In the genomic region with DNA sequence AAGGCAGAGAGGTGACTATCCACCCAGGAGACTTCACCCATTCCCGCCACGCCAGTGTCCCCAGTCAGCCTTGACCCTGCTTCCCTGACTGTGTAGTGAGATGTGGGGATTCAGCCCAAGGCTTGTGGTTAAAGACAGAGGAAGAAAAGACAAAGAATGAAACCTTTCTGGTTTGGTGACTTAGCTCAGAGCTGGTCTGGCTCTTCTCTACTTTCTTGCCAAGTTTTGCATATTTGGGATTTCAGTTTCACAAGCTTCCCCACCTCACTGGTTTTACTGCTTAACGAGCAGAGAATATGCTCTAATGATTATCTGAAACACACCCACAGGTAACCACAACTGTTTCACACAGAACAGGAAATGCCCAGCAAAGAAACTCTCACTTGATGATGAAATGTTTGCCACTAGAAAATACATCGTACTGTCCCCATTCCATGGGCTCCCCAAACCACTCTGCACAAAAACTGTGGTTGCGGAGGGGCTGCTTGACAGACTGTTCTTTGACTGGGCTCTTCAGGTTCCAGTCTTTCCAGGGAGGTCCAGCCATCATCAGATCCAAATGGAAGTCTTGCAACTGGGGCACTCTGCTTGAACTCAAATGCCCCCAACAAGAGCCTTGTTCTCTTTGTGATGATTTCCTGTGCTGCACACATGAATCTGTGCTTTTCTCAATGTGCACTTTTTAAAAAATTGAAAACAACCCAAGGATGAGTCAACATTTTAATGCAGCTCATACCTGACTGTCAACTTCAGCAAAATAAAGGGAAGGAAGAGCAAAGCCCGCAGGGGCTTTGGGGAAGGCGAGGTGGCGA, we compare ENCODE assay signal across 8 cellular contexts.
A peak's percentile ranks its signal among the peaks of the same experiment; 100 is the strongest.
DNase-seq lines count a peak whose midpoint lies in the region; ATAC-seq and TF ChIP-seq lines count a peak whose summit lies in the region.

No MANE protein-coding gene starts in this region.

- ATAC-seq in activated CD4-positive, alpha-beta T cell treated with anti-CD3 and anti-CD28 coated beads for 36 hours, result peak; percentile 87
- ATAC-seq in GM21717 (IDR thresholded peaks at IDR 0.05; ENCODE audit: unreplicated experiment), result peak; percentile 92

- peak; percentile 99 for TF ChIP-seq EP300 in Ishikawa (IDR thresholded peaks at IDR 0.05; ENCODE audit: borderline replicate concordance)

- no peak for TF ChIP-seq CTCF in uterus (IDR thresholded peaks at IDR 0.05)

- no peak overlapping the region for H3K4me3 Mint-ChIP-seq in activated CD4-positive, alpha-beta T cell treated with anti-CD3 and anti-CD28 coated beads for 36 hours

- peak; percentile 18 for DNase-seq in activated CD4-positive, alpha-beta T cell treated with anti-CD3 and anti-CD28 coated beads for 36 hours
- DNase-seq in activated CD4-positive, alpha-beta T cell treated with anti-CD3 and anti-CD28 coated beads, Interleukin-2, amount 50 U/mL, for 4 hours, result no peak
- DNase-seq in activated T-cell treated with anti-CD3 and anti-CD28 coated beads, Interleukin-2, amount 50 U/mL, for 48 hours, result peak; percentile 47 to 52
- DNase-seq in kidney tubule cell (ENCODE audit: low spot score) (peak; percentile 98), uterus (no peak), putamen (ENCODE audit: low spot score) (no peak)

- no peaks in the 10 kb centered on the region for H3K36me3 ChIP-seq in uterus

- intact Hi-C loops in activated CD4-positive, alpha-beta T cell treated with anti-CD3 and anti-CD28 coated beads for 36 hours (cut with DNase I, micrococcal nuclease), result no loop called here
- intact Hi-C loops in uterus (cut with DNase I; ENCODE audit: low total_unique reads), result no loop called here

- peak overlapping the region; percentile 91 to 99 for H3K27ac ChIP-seq in uterus

- H3K4me1 Mint-ChIP-seq in activated CD4-positive, alpha-beta T cell treated with anti-CD3 and anti-CD28 coated beads for 36 hours, result peaks cover 15% of the 10 kb centered on the region

- no peak for TF ChIP-seq POLR2A in uterus (IDR thresholded peaks at IDR 0.05)

- peak; percentile 38 for TF ChIP-seq RAD21 in Ishikawa (IDR thresholded peaks at IDR 0.05; ENCODE audit: low read depth)

- H3K27ac Mint-ChIP-seq in activated CD4-positive, alpha-beta T cell treated with anti-CD3 and anti-CD28 coated beads for 36 hours, result no peak overlapping the region

- H3K27me3 ChIP-seq in uterus, result no peaks in the 10 kb centered on the region

- peaks cover 27% of the 10 kb centered on the region for H3K27me3 Mint-ChIP-seq in activated CD4-positive, alpha-beta T cell treated with anti-CD3 and anti-CD28 coated beads for 36 hours

- no peaks in the 10 kb centered on the region for H3K9me3 Mint-ChIP-seq in activated CD4-positive, alpha-beta T cell treated with anti-CD3 and anti-CD28 coated beads for 36 hours (ENCODE audit: low read depth)

- H3K4me1 ChIP-seq in uterus, result peaks cover 24 to 34% of the 10 kb centered on the region in 2 donors

- POLR2A ChIA-PET in activated CD4-positive, alpha-beta T cell treated with anti-CD3 and anti-CD28 coated beads for 36 hours (lab: Charles Lee), result no interaction called here

- CTCF ChIA-PET in activated CD4-positive, alpha-beta T cell treated with anti-CD3 and anti-CD28 coated beads for 36 hours (lab: Charles Lee), result interaction anchor here (1.3 kb wide), 1 partner anchor 17 kb away, joined by 3 read pairs; no protein-coding TSS in a partner anchor

- no peak overlapping the region for H3K4me3 ChIP-seq in uterus

- no peaks in the 10 kb centered on the region for H3K9me3 ChIP-seq in uterus

- no peaks in the 10 kb centered on the region for H3K36me3 Mint-ChIP-seq in activated CD4-positive, alpha-beta T cell treated with anti-CD3 and anti-CD28 coated beads for 36 hours (ENCODE audit: low read depth)

TF ChIP-seq in Ishikawa, 13 proteins besides CTCF, POLR2A, EP300 and RAD21:
- TF ChIP-seq EGR1 (IDR thresholded peaks at IDR 0.05) (no peak; the same call in 1 of the 2 replicates), YY1 (IDR thresholded peaks at IDR 0.05; ENCODE audit: low read depth) (peak; percentile 83), NFIC (IDR thresholded peaks at IDR 0.05) (peak; percentile 100), FOXM1 (IDR thresholded peaks at IDR 0.05; ENCODE audit: borderline replicate concordance, low read depth) (peak; percentile 96), ZBTB7A (IDR thresholded peaks at IDR 0.05; ENCODE audit: low read depth) (0 out of 2 replicates have a peak, but pooled peaks have one; percentile 4), TEAD4 (IDR thresholded peaks at IDR 0.05) (peak; percentile 100), TAF1 (IDR thresholded peaks at IDR 0.05; ENCODE audit: low read depth) (0 out of 2 replicates have a peak, but pooled peaks have one; percentile 29), CREB1 (IDR thresholded peaks at IDR 0.05; ENCODE audit: low read depth) (peak; percentile 52; the same call in 1 of the 2 replicates), TCF12 (IDR thresholded peaks at IDR 0.05; ENCODE audit: low read depth) (peak; percentile 99), CEBPB (IDR thresholded peaks at IDR 0.05) (peak; percentile 96)
- TF ChIP-seq, protein P1, sequence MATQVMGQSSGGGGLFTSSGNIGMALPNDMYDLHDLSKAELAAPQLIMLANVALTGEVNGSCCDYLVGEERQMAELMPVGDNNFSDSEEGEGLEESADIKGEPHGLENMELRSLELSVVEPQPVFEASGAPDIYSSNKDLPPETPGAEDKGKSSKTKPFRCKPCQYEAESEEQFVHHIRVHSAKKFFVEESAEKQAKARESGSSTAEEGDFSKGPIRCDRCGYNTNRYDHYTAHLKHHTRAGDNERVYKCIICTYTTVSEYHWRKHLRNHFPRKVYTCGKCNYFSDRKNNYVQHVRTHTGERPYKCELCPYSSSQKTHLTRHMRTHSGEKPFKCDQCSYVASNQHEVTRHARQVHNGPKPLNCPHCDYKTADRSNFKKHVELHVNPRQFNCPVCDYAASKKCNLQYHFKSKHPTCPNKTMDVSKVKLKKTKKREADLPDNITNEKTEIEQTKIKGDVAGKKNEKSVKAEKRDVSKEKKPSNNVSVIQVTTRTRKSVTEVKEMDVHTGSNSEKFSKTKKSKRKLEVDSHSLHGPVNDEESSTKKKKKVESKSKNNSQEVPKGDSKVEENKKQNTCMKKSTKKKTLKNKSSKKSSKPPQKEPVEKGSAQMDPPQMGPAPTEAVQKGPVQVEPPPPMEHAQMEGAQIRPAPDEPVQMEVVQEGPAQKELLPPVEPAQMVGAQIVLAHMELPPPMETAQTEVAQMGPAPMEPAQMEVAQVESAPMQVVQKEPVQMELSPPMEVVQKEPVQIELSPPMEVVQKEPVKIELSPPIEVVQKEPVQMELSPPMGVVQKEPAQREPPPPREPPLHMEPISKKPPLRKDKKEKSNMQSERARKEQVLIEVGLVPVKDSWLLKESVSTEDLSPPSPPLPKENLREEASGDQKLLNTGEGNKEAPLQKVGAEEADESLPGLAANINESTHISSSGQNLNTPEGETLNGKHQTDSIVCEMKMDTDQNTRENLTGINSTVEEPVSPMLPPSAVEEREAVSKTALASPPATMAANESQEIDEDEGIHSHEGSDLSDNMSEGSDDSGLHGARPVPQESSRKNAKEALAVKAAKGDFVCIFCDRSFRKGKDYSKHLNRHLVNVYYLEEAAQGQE (IDR thresholded peaks at IDR 0.05; ENCODE audit: low read depth), result 0 out of 2 replicates have a peak, but pooled peaks have one; percentile 26
- TF ChIP-seq, protein P2, sequence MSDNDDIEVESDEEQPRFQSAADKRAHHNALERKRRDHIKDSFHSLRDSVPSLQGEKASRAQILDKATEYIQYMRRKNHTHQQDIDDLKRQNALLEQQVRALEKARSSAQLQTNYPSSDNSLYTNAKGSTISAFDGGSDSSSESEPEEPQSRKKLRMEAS (IDR thresholded peaks at IDR 0.05), result peak; percentile 89
- TF ChIP-seq, protein P3, sequence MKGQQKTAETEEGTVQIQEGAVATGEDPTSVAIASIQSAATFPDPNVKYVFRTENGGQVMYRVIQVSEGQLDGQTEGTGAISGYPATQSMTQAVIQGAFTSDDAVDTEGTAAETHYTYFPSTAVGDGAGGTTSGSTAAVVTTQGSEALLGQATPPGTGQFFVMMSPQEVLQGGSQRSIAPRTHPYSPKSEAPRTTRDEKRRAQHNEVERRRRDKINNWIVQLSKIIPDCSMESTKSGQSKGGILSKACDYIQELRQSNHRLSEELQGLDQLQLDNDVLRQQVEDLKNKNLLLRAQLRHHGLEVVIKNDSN (IDR thresholded peaks at IDR 0.05), result peak; percentile 45; the same call in 1 of the 2 replicates

Comparison
In these comparisons a context has a peak if more than half of its experiments do, and no peak if none do; other contexts are left out.
1. DNase-seq: peak in activated CD4-positive, alpha-beta T cell treated with anti-CD3 and anti-CD28 coated beads for 36 hours (single experiment), activated T-cell treated with anti-CD3 and anti-CD28 coated beads, Interleukin-2, amount 50 U/mL, for 48 hours (2 of 2) and kidney tubule cell (single experiment); none in activated CD4-positive, alpha-beta T cell treated with anti-CD3 and anti-CD28 coated beads, Interleukin-2, amount 50 U/mL, for 4 hours (0 of 2), uterus (0 of 2) and putamen (single experiment).